ENCODE assay signal across 20 cellular contexts in the genomic region with DNA sequence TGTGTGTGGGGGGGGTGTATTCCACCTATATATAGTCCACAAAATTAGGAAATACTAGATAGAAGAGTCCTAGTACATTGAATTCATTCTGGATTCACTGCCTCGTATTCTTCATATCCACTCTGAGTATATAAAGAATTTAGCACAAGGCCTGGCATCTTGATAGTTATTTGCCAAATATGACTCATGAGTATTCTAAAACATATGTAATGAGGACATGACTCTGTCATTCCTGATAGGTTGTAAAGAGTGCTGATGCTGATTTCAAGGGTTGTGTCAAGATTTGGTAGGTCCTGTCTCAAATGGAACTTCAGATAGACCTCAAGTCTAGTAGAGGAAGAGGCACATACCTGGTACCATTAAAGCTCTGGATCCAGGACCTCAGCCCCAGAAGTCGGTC.
DNase-seq lines count a peak whose midpoint lies in the region; ATAC-seq, FAIRE-seq and TF ChIP-seq lines count a peak whose summit lies in the region.
"Had no signal": no experiment of that assay in that cellular context is flagged by ENCODE, and none has a peak within 500 bp of the region (broad histone marks: within the 10 kb centered on the region; RNA-seq: fewer than 3 reads in every experiment).

No MANE protein-coding gene starts in this region.

- no peak overlapping the region for H4K5ac ChIP-seq in IMR-90 (ENCODE audit: low read depth, low read length)

- no peak overlapping the region for H3K4ac ChIP-seq in IMR-90 (ENCODE audit: low read depth, low read length)

- H3K9me3 ChIP-seq in IMR-90 (ENCODE audit: control insufficient read depth, insufficient read depth, low read length): no peaks in the 10 kb centered on the region
- H3K9me3 ChIP-seq: SJSA1 had no signal

- H3K56ac ChIP-seq in IMR-90 (ENCODE audit: extremely low read depth, insufficient read depth, low read length): no peak overlapping the region

- no peak overlapping the region for H3K14ac ChIP-seq in IMR-90 (replicated peaks; ENCODE audit: low read depth, low read length)

- H2AFZ ChIP-seq in IMR-90 (replicated peaks; ENCODE audit: low read length, poor library complexity): no peak overlapping the region
- H2AFZ ChIP-seq: PC-9 had no signal

- no peak overlapping the region for H2AK5ac ChIP-seq in IMR-90 (ENCODE audit: low read depth, low read length)

- H3K27ac ChIP-seq in IMR-90 (ENCODE audit: insufficient read depth, low read length): no peak overlapping the region
- H3K27ac ChIP-seq: PC-9, SJSA1 had no signal

- H2BK5ac ChIP-seq in IMR-90 (ENCODE audit: low read depth, low read length, poor library complexity, severe bottlenecking): no peak overlapping the region

- H2BK120ac ChIP-seq in IMR-90 (ENCODE audit: low read depth, low read length): no peak overlapping the region

- POLR2A ChIA-PET in IMR-90 (lab: Charles Lee; ENCODE audit: unreplicated experiment): no interaction called here

- TF ChIP-seq CTCF in IMR-90 (conservative IDR thresholded peaks at IDR 0.05; ENCODE audit: low read depth, low read length) (no peak), cardiac fibroblast (IDR thresholded peaks at IDR 0.05; ENCODE audit: low read depth, low read length) (no peak), fibroblast of pulmonary artery (IDR thresholded peaks at IDR 0.05; ENCODE audit: low read length, missing control alignments) (no peak)

- no peaks in the 10 kb centered on the region for H3K36me3 ChIP-seq in IMR-90 (ENCODE audit: control insufficient read depth, insufficient read depth, low read length)
- H3K36me3 ChIP-seq: SJSA1 had no signal

- H3K4me3 ChIP-seq in IMR-90 (ENCODE audit: insufficient read depth, low read depth, low read length): no peak overlapping the region
- H3K4me3 ChIP-seq in cardiac fibroblast (replicated peaks in 1 of 2; ENCODE audit: low read depth in 2 of 2, low read length in 2 of 2): no peak overlapping the region
- no peak overlapping the region for H3K4me3 ChIP-seq in fibroblast of pulmonary artery (replicated peaks; ENCODE audit: low read depth, low read length)
- H3K4me3 ChIP-seq: GM12878, PC-9, SJSA1 had no signal

- no peak overlapping the region for H2BK20ac ChIP-seq in IMR-90 (ENCODE audit: low read depth, low read length)

- no peaks in the 10 kb centered on the region for H3K27me3 ChIP-seq in IMR-90 (ENCODE audit: control insufficient read depth, insufficient read depth, low read length)
- H3K27me3 ChIP-seq: SJSA1 had no signal

- no peak overlapping the region for H2BK15ac ChIP-seq in IMR-90 (ENCODE audit: low read depth, low read length)

- ATAC-seq in IMR-90 (ENCODE audit: low read depth): no peak
- ATAC-seq: GM12878, HepG2 had no signal

- DNase-seq in IMR-90 (peak; percentile 30), cardiac fibroblast (ENCODE audit: low read depth in 2 of 2) (peak; percentile 2 to 28), fibroblast of pulmonary artery (ENCODE audit: low read depth) (peak; percentile 7), GDM1 (lab: John Stamatoyannopoulos, UW) (no peak), HT-29 (ENCODE audit: low spot score) (no peak), frontal cortex (ENCODE audit: low spot score in 2 of 2) (no peak), NCI-H524 (lab: John Stamatoyannopoulos, UW) (no peak)
- DNase-seq: DMS79 treated with DMSO at 0.1 percent for 48 hours, GF-D8, KG1, NCI-H1417 treated with DMSO at 0.1 percent for 48 hours, NCI-H1930, NCI-H226, NCI-H526, PC-9, SW 1271 had no signal

- H3K23ac ChIP-seq in IMR-90 (ENCODE audit: low read depth, low read length): no peak overlapping the region

- intact Hi-C loops in IMR-90 (cut with micrococcal nuclease): no loop called here

- no peak overlapping the region for H4K91ac ChIP-seq in IMR-90 (ENCODE audit: insufficient read depth, low read depth, low read length)

- no peak overlapping the region for H2AK9ac ChIP-seq in IMR-90 (replicated peaks; ENCODE audit: low read depth, low read length, poor library complexity)

- dilution Hi-C loops in IMR-90 (cut with HindIII; ENCODE audit: low sequenced_read_pairs, unreplicated experiment): no loop called here

- no peak for TF ChIP-seq RAD21 in IMR-90 (IDR thresholded peaks at IDR 0.05; ENCODE audit: low read length)

- no peak for FAIRE-seq in frontal cortex (lab: Jason Lieb, UNC)
- FAIRE-seq: GM12878, H1, HepG2 had no signal

- H3K18ac ChIP-seq in IMR-90 (ENCODE audit: low read depth, low read length): no peak overlapping the region

- no peaks in the 10 kb centered on the region for H4K20me1 ChIP-seq in IMR-90 (ENCODE audit: insufficient read depth, low read length)

- no peaks in the 10 kb centered on the region for H3K4me1 ChIP-seq in IMR-90 (ENCODE audit: control insufficient read depth, insufficient read depth, low read length)
- H3K4me1 ChIP-seq: SJSA1 had no signal

- H3K9me1 ChIP-seq in IMR-90 (ENCODE audit: insufficient read depth, low read length): 0 out of 2 replicates have a peak, but pooled peaks cover 2% of the 10 kb centered on the region

- H3K4me2 ChIP-seq in IMR-90 (ENCODE audit: low read depth, low read length): no peak overlapping the region
- H3K4me2 ChIP-seq: PC-9 had no signal

- CTCF ChIA-PET in IMR-90 (lab: Yijun Ruan, JAX): no interaction called here

- no CpG with 5 or more reads among the region's 2 CpGs for WGBS in IMR-90 (ENCODE audit: extremely low coverage in 2 of 2, insufficient read length in 1 of 2), 2 experiments

- no TSS peak for BruUV-seq in IMR-90 (replicated peaks; lab: Mats Ljungman, UMichigan)

- no peak overlapping the region for H4K8ac ChIP-seq in IMR-90 (ENCODE audit: low read depth in 2 of 2, low read length in 2 of 2)

- no peak overlapping the region for H3K9ac ChIP-seq in IMR-90 (ENCODE audit: low read depth, low read length)

- in situ Hi-C loops in IMR-90 (cut with MboI; ENCODE audit: low sequenced_read_pairs): no loop called here

- no peak for TF ChIP-seq POLR2A in IMR-90 (IDR thresholded peaks at IDR 0.05; ENCODE audit: low read depth, low read length)

- H3K79me1 ChIP-seq in IMR-90 (ENCODE audit: low read depth in 1 of 2, low read length in 2 of 2): no peaks in the 10 kb centered on the region

TF ChIP-seq in IMR-90, 13 proteins besides CTCF, POLR2A, EP300 and RAD21:
- TF ChIP-seq, protein P1, sequence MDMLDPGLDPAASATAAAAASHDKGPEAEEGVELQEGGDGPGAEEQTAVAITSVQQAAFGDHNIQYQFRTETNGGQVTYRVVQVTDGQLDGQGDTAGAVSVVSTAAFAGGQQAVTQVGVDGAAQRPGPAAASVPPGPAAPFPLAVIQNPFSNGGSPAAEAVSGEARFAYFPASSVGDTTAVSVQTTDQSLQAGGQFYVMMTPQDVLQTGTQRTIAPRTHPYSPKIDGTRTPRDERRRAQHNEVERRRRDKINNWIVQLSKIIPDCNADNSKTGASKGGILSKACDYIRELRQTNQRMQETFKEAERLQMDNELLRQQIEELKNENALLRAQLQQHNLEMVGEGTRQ (IDR thresholded peaks at IDR 0.05; ENCODE audit: low read depth, low read length): no peak
- TF ChIP-seq, protein P2, sequence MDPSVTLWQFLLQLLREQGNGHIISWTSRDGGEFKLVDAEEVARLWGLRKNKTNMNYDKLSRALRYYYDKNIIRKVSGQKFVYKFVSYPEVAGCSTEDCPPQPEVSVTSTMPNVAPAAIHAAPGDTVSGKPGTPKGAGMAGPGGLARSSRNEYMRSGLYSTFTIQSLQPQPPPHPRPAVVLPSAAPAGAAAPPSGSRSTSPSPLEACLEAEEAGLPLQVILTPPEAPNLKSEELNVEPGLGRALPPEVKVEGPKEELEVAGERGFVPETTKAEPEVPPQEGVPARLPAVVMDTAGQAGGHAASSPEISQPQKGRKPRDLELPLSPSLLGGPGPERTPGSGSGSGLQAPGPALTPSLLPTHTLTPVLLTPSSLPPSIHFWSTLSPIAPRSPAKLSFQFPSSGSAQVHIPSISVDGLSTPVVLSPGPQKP (IDR thresholded peaks at IDR 0.05; ENCODE audit: borderline replicate concordance, low read depth, low read length): no peak
- TF ChIP-seq SMC3 (IDR thresholded peaks at IDR 0.05; ENCODE audit: low read depth, low read length) (no peak), MAZ (IDR thresholded peaks at IDR 0.05; ENCODE audit: borderline replicate concordance, low read depth, low read length) (no peak), BHLHE40 (IDR thresholded peaks at IDR 0.05; ENCODE audit: low read depth, low read length) (no peak), NFE2L2 (IDR thresholded peaks at IDR 0.05; ENCODE audit: low read depth, low read length) (no peak), CEBPB (IDR thresholded peaks at IDR 0.05; ENCODE audit: low read depth, low read length) (no peak)

Comparison
In these comparisons a context has a peak if more than half of its experiments do, and no peak if none do; other contexts are left out.
1. DNase-seq: peak in IMR-90 (single experiment), cardiac fibroblast (2 of 2) and fibroblast of pulmonary artery (single experiment); none in GDM1 (single experiment), HT-29 (single experiment), frontal cortex (0 of 2) and NCI-H524 (0 of 2).